ENCODE assay signal across 11 cellular contexts in the genomic region with DNA sequence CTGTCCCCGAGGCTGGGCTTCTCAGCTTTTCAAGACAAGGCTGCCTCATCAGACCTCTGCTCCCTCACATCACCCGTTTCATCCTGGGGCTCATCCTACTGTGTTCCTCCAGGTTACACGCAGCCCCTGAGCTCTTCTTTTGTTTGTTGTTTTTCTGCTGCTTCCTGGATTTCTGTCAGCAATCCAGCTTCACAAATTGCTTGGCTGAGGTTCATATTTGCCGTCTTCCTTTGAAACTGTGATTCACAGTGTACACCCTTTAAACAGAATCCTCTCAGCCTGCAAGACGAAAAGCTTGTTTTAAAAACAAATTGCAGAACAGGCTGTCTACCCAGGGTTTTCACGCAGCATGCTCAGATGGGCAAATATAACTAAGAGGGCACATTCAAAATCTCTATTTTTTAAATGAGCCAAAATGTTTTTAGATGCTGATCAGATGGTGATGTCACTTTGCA. TPM values are rescaled to one million over a fixed set of nuclear protein-coding genes. Genes with fewer than 3 reads are reported as not detected.
A peak's percentile ranks its signal among the peaks of the same experiment; 100 is the strongest.
DNase-seq lines count a peak whose midpoint lies in the region; ATAC-seq, FAIRE-seq and TF ChIP-seq lines count a peak whose summit lies in the region.
"Had no signal": no experiment of that assay in that cellular context is flagged by ENCODE, and none has a peak within 500 bp of the region (broad histone marks: within the 10 kb centered on the region; RNA-seq: fewer than 3 reads in every experiment).

No MANE protein-coding gene starts in this region.

- no peak for FAIRE-seq in HepG2 (lab: Jason Lieb, UNC)
- FAIRE-seq: kidney had no signal

- no peaks in the 10 kb centered on the region for H3K36me3 Mint-ChIP-seq in activated T-cell treated with anti-CD3 and anti-CD28 coated beads, Interleukin-2, amount 50 U/mL, for 24 hours (ENCODE audit: low read depth)
- no peaks in the 10 kb centered on the region for H3K36me3 Mint-ChIP-seq in CD14-positive monocyte
- H3K36me3 Mint-ChIP-seq: CD8-positive, alpha-beta T cell had no signal

- H3K27ac ChIP-seq in mammary epithelial cell (ENCODE audit: insufficient read depth, low read depth, low read length): no peak overlapping the region
- H3K27ac ChIP-seq in HepG2 (ENCODE audit: extremely low read length, insufficient read depth, low read length): no peak overlapping the region

- H3K4me1 ChIP-seq in mammary epithelial cell (ENCODE audit: insufficient read depth, low read length) (no peaks in the 10 kb centered on the region), HepG2 (ENCODE audit: insufficient read depth, low read length) (peaks cover 18% of the 10 kb centered on the region)

- intact Hi-C loops in mammary epithelial cell (cut with micrococcal nuclease): no loop called here
- intact Hi-C loops in HepG2 (cut with micrococcal nuclease; ENCODE audit: unreplicated experiment): no loop called here
- intact Hi-C loops in CD14-positive monocyte (cut with micrococcal nuclease): no loop called here

- H2AFZ ChIP-seq in mammary epithelial cell (ENCODE audit: low read depth, low read length) (peak overlapping the region; percentile 90), HepG2 (ENCODE audit: low read length) (no peak overlapping the region)

- in situ Hi-C loops in mammary epithelial cell (cut with MboI; ENCODE audit: low sequenced_read_pairs in 2 of 2): no loop called here
- in situ Hi-C loops in HepG2 (cut with HindIII; ENCODE audit: extremely low pct_ligation_motif_present, low pct_unique_long_range_greater_than_20kb): no loop called here

- no peaks in the 10 kb centered on the region for H3K79me2 ChIP-seq in mammary epithelial cell (ENCODE audit: insufficient read depth, low read length)
- no peaks in the 10 kb centered on the region for H3K79me2 ChIP-seq in HepG2 (ENCODE audit: insufficient read depth, low read length)

- no peaks in the 10 kb centered on the region for H3K9me3 ChIP-seq in mammary epithelial cell (replicated peaks; ENCODE audit: insufficient read depth, low read length)
- no peaks in the 10 kb centered on the region for H3K9me3 ChIP-seq in HepG2 (ENCODE audit: low read length)

- DNase-seq in AG04449 (ENCODE audit: low read depth, low spot score) (peak; percentile 10), LHCN-M2 (ENCODE audit: low read depth) (peak; percentile 39), mammary epithelial cell (peak; percentile 44), HepG2 (ENCODE audit: low spot score) (no peak), CD14-positive monocyte (ENCODE audit: low spot score) (no peak)
- no peak for DNase-seq in activated T-cell treated with anti-CD3 and anti-CD28 coated beads, Interleukin-2, amount 50 U/mL, for 24 hours
- DNase-seq in activated naive CD4-positive, alpha-beta T cell (lab: John Stamatoyannopoulos, UW): no peak
- DNase-seq: CD8-positive, alpha-beta T cell; kidney; NCI-H2171 treated with DMSO at 0.1 percent for 48 hours had no signal

- TF ChIP-seq CTCF in AG04449 (IDR thresholded peaks at IDR 0.05; ENCODE audit: insufficient read depth, low read length, missing control alignments) (no peak), mammary epithelial cell (conservative IDR thresholded peaks at IDR 0.05 in 1 of 2, IDR thresholded peaks at IDR 0.05 in 1 of 2; ENCODE audit: extremely low read depth in 1 of 2, insufficient read depth in 1 of 2, low read depth in 1 of 2, low read length in 2 of 2) (no peak), HepG2 (CRISPR knock-in tag; IDR thresholded peaks at IDR 0.05) (no peak), CD14-positive monocyte (IDR thresholded peaks at IDR 0.05) (no peak)

- CTCF ChIA-PET in AG04449 (lab: Yijun Ruan, JAX): interaction anchor here (1.1 to 1.2 kb wide), 3 partner anchors 12 to 130 kb away, joined by 3 to 4 read pairs (median 4); no protein-coding TSS in a partner anchor
- CTCF ChIA-PET in mammary epithelial cell (lab: Charles Lee; ENCODE audit: low non-redundant PET): no interaction called here
- CTCF ChIA-PET in HepG2 (lab: Yijun Ruan, JAX; ENCODE audit: low intra/inter-chr PET ratio, low total read pairs): no interaction called here

- dilution Hi-C loops in mammary epithelial cell (cut with HindIII; ENCODE audit: low sequenced_read_pairs): no loop called here

- TF ChIP-seq POLR2A in HepG2 (IDR thresholded peaks at IDR 0.05; ENCODE audit: insufficient read depth in 1 of 2, low read depth in 2 of 2, low read length in 2 of 2): no peak

- no peak overlapping the region for H3K4me3 Mint-ChIP-seq in activated T-cell treated with anti-CD3 and anti-CD28 coated beads, Interleukin-2, amount 50 U/mL, for 24 hours
- no peak overlapping the region for H3K4me3 Mint-ChIP-seq in CD14-positive monocyte
- H3K4me3 Mint-ChIP-seq: CD8-positive, alpha-beta T cell had no signal

- no peaks in the 10 kb centered on the region for H3K27me3 ChIP-seq in mammary epithelial cell (ENCODE audit: insufficient read depth, low read length)
- H3K27me3 ChIP-seq in HepG2 (ENCODE audit: control insufficient read depth in 1 of 2, insufficient read depth in 2 of 2, low read length in 2 of 2): no peaks in the 10 kb centered on the region

- no peak overlapping the region for H3K4me3 ChIP-seq in AG04449 (ENCODE audit: low read depth, low read length)
- no peak overlapping the region for H3K4me3 ChIP-seq in mammary epithelial cell (replicated peaks in 1 of 3; ENCODE audit: insufficient read depth in 1 of 3, low read depth in 2 of 3, low read length in 3 of 3)
- H3K4me3 ChIP-seq in HepG2 (replicated peaks in 1 of 3; ENCODE audit: insufficient read depth in 1 of 3, low read depth in 2 of 3, low read length in 3 of 3): no peak overlapping the region

- TF ChIP-seq EP300 in HepG2 (IDR thresholded peaks at IDR 0.05; ENCODE audit: low read depth in 2 of 2, low read length in 2 of 2): no peak
- no peak for TF ChIP-seq EP300 in HepG2 (CRISPR knock-in tag; IDR thresholded peaks at IDR 0.05; ENCODE audit: borderline replicate concordance)

- H3K4me2 ChIP-seq in mammary epithelial cell (ENCODE audit: insufficient read depth, low read depth, low read length) (peak overlapping the region; percentile 48), HepG2 (ENCODE audit: low read depth, low read length) (no peak overlapping the region; the same call in 1 of the 2 replicates)

- H3K27me3 Mint-ChIP-seq in activated T-cell treated with anti-CD3 and anti-CD28 coated beads, Interleukin-2, amount 50 U/mL, for 24 hours: peaks cover 7% of the 10 kb centered on the region
- peaks cover 2 to 8% (median 7%) of the 10 kb centered on the region in 3 donors for H3K27me3 Mint-ChIP-seq in CD14-positive monocyte (ENCODE audit: low read depth in 3 of 3)

- H3K9ac ChIP-seq in mammary epithelial cell (ENCODE audit: insufficient read depth, low read length) (no peak overlapping the region), HepG2 (ENCODE audit: insufficient read depth, low read depth, low read length) (no peak overlapping the region)

- H3K36me3 ChIP-seq in mammary epithelial cell (ENCODE audit: insufficient read depth, low read length) (no peaks in the 10 kb centered on the region), HepG2 (replicated peaks in 1 of 2; ENCODE audit: control insufficient read depth in 1 of 2, insufficient read depth in 2 of 2, low read length in 2 of 2) (no peaks in the 10 kb centered on the region)

- TF ChIP-seq RAD21 in HepG2 (CRISPR knock-in tag; IDR thresholded peaks at IDR 0.05): no peak

- no peak; the same call in 2 of the 3 replicates for ATAC-seq in HepG2
- ATAC-seq in HG03432 (IDR thresholded peaks at IDR 0.05; ENCODE audit: unreplicated experiment): no peak
- ATAC-seq: CD8-positive, alpha-beta T cell had no signal

- POLR2A ChIA-PET in AG04449 (lab: Yijun Ruan, JAX) (no interaction called here), HepG2 (lab: Yijun Ruan, JAX) (interaction anchor here (0.8 kb wide), 1 partner anchor 37 kb away, joined by 3 read pairs; no protein-coding TSS in a partner anchor)

- H3K27ac Mint-ChIP-seq in activated T-cell treated with anti-CD3 and anti-CD28 coated beads, Interleukin-2, amount 50 U/mL, for 24 hours: no peak overlapping the region
- no peak overlapping the region for H3K27ac Mint-ChIP-seq in CD14-positive monocyte
- H3K27ac Mint-ChIP-seq: CD8-positive, alpha-beta T cell had no signal

- H3K4me1 Mint-ChIP-seq in activated T-cell treated with anti-CD3 and anti-CD28 coated beads, Interleukin-2, amount 50 U/mL, for 24 hours (ENCODE audit: low read depth): no peaks in the 10 kb centered on the region
- H3K4me1 Mint-ChIP-seq in CD14-positive monocyte: no peaks in the 10 kb centered on the region

- no peaks in the 10 kb centered on the region for H3K9me3 Mint-ChIP-seq in activated T-cell treated with anti-CD3 and anti-CD28 coated beads, Interleukin-2, amount 50 U/mL, for 24 hours
- peaks cover 0 to 2% (median 0%) of the 10 kb centered on the region in 7 donors for H3K9me3 Mint-ChIP-seq in CD14-positive monocyte
- H3K9me3 Mint-ChIP-seq: CD8-positive, alpha-beta T cell had no signal

- 13% methylated on average over 6 of the region's 6 CpGs for WGBS in mammary epithelial cell (ENCODE audit: low coverage, missing lambda C conversion rate)
- WGBS in HepG2 (ENCODE audit: low lambda C conversion rate): 7% methylated on average over 6 of the region's 6 CpGs

- no peaks in the 10 kb centered on the region for H4K20me1 ChIP-seq in mammary epithelial cell (ENCODE audit: insufficient read depth, low read length)
- H4K20me1 ChIP-seq in HepG2 (ENCODE audit: insufficient read depth, low read length): no peaks in the 10 kb centered on the region

- BruUV-seq in mammary epithelial cell (replicated peaks; lab: Mats Ljungman, UMichigan) (no TSS peak), HepG2 (replicated peaks; lab: Mats Ljungman, UMichigan) (no TSS peak)

RNA-seq across cellular contexts. Expression of a gene that starts 39.1 kb away (rescaled TPM):
- 41.5 and 51.7 TPM in 2 replicates for total RNA-seq in LHCN-M2 (2014; rRNA removed)
- polyA plus RNA-seq in LHCN-M2 (2012): 17.5 TPM
- total RNA-seq in mammary epithelial cell: 10 to 100 TPM; 47.1 to 58.7 TPM
- 32.1 TPM for polyA plus RNA-seq in mammary epithelial cell
- 48.8 TPM for polyA minus RNA-seq in mammary epithelial cell
- 60.0 and 67.5 TPM in 2 replicates for total RNA-seq in HepG2 (2016; rRNA removed; fragmentation: Illumina TruSeq; extraction: Trizol)
- total RNA-seq in HepG2 (2016; cell fraction: cytosol; rRNA removed; fragmentation: Illumina TruSeq; extraction: Trizol; ENCODE audit: low read depth): 20.8 and 27.4 TPM in 2 replicates
- 57.8 and 62.9 TPM in 2 replicates for total RNA-seq in HepG2 (2016; cell fraction: insoluble cytoplasmic fraction; rRNA removed; fragmentation: Illumina TruSeq; extraction: Trizol)
- 40.7 and 46.4 TPM in 2 replicates for total RNA-seq in HepG2 (2016; cell fraction: membrane; rRNA removed; fragmentation: Illumina TruSeq; extraction: Trizol)
- total RNA-seq in HepG2 (2016; cell fraction: nucleus; rRNA removed; fragmentation: Illumina TruSeq; extraction: Trizol): 55.2 and 61.4 TPM in 2 replicates
- polyA plus RNA-seq in HepG2 (2011; rRNA removed): 37.5 and 40.9 TPM in 2 replicates
- 27.2 and 36.6 TPM in 2 replicates for polyA plus RNA-seq in HepG2 (2011; cell fraction: cytosol; rRNA removed)
- 20.7 and 21.3 TPM in 2 replicates for polyA plus RNA-seq in HepG2 (2011; cell fraction: nucleus; rRNA removed)
- polyA plus RNA-seq in HepG2 (2012): 42.8 and 43.8 TPM in 2 replicates
- polyA plus RNA-seq in HepG2 (2016; cell fraction: cytosol; fragmentation: Illumina TruSeq; extraction: Trizol; ENCODE audit: low read depth): 4.9 and 5.9 TPM in 2 replicates
- 56.4 and 57.9 TPM in 2 replicates for polyA plus RNA-seq in HepG2 (2016; cell fraction: insoluble cytoplasmic fraction; fragmentation: Illumina TruSeq; extraction: Trizol; ENCODE audit: low read depth)
- 15.4 and 16.9 TPM in 2 replicates for polyA plus RNA-seq in HepG2 (2016; cell fraction: membrane; fragmentation: Illumina TruSeq; extraction: Trizol; ENCODE audit: low read depth)
- 37.3 and 39.6 TPM in 2 replicates for polyA plus RNA-seq in HepG2 (2016; cell fraction: nucleus; fragmentation: Illumina TruSeq; extraction: Trizol; ENCODE audit: insufficient read depth, low read depth)
- polyA minus RNA-seq in HepG2 (2011; rRNA and poly(A)+ RNA removed; ENCODE audit: low replicate concordance): 26.7 and 51.8 TPM in 2 replicates
- 41.1 and 45.4 TPM in 2 replicates for polyA minus RNA-seq in HepG2 (2011; cell fraction: cytosol; rRNA and poly(A)+ RNA removed)
- polyA minus RNA-seq in HepG2 (2011; cell fraction: nucleus; rRNA and poly(A)+ RNA removed): 106 and 138 TPM in 2 replicates
- under 1 TPM in 1 of 2 donors, not detected in 1; 0.51 TPM for polyA plus RNA-seq in CD14-positive monocyte

Comparison
In these comparisons a context has a peak if more than half of its experiments do, and no peak if none do; other contexts are left out.
1. DNase-seq: peak in AG04449 (single experiment), LHCN-M2 (single experiment) and mammary epithelial cell (single experiment); none in HepG2 (single experiment), activated T-cell treated with anti-CD3 and anti-CD28 coated beads, Interleukin-2, amount 50 U/mL, for 24 hours (single experiment), activated naive CD4-positive, alpha-beta T cell (0 of 4) and CD14-positive monocyte (single experiment).